In the genomic region with DNA sequence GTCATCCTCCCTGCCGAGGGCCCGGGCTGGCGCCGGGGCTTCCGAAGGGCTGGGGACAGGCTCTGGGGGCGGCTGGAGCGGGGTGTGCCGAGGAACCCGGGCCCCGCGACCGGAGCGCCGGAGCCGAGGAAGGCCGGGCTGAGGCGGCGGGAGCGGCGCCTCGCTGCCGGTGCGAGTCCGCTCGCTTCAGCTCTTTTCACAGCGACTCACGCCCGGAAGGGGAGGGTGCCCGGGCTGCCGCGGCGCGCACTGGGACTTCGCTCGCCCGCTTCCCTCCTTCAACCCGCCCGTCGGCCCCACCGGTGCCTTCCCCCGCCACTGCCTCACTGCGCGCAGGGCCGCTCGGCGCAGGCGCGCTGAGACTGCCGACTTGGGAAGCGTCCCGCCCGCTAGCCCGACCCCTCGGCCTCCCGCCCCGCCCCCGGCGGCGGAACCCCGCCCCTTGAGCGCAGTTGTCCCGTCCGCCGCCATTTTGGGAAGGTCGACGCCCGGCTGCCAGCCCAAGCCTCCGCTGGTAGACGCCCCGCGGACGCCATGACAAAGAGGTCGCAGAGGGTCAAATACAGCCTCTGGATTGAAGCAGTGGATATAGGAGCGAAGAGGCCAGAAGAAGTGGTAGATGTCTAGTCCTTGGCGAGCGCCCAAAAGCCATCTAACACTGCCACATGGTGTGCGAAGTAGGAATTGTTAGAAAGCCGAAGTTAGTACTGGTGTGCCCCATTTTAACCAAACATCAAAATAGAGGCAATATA, we compare ENCODE assay signal across 8 cellular contexts. TPM values are rescaled to one million over a fixed set of nuclear protein-coding genes. Genes with fewer than 3 reads are reported as not detected.
DNase-seq lines count a peak whose midpoint lies in the region; TF ChIP-seq lines count a peak whose summit lies in the region.

A gene with protein sequence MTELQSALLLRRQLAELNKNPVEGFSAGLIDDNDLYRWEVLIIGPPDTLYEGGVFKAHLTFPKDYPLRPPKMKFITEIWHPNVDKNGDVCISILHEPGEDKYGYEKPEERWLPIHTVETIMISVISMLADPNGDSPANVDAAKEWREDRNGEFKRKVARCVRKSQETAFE (minus strand): TSS at position 364 of the 752 bp plus-strand sequence. CDS start 359 bp downstream, at position 5.

- in situ Hi-C loops in G401 (cut with HindIII; ENCODE audit: low sequenced_read_pairs), result no loop called here

- DNase-seq in G401 (ENCODE audit: low spot score) (peak; percentile 97), H7 (peak; percentile 99), MG63 (peak; percentile 90), SHP77 treated with DMSO at 0.1 percent for 48 hours (lab: John Stamatoyannopoulos, UW) (peak; percentile 98), fibroblast of the conjunctiva (ENCODE audit: low read depth) (peak; percentile 95)
- DNase-seq in activated effector memory CD4-positive, alpha-beta T cell treated with anti-CD3 and anti-CD28 coated beads, Interleukin-2, amount 50 U/mL, for 16 hours, result peak; percentile 99

- no peaks in the 10 kb centered on the region for H3K9me3 ChIP-seq in MG63
- H3K9me3 ChIP-seq in neural cell (ENCODE audit: low read length), result no peaks in the 10 kb centered on the region
- no peaks in the 10 kb centered on the region for H3K9me3 ChIP-seq in stomach smooth muscle (ENCODE audit: control insufficient read depth in 2 of 2, low read length in 2 of 2)

- H3K4me1 ChIP-seq in stomach smooth muscle (ENCODE audit: control insufficient read depth, insufficient read depth, low read length), result peaks cover 19% of the 10 kb centered on the region

- TF ChIP-seq CTCF in neural cell (IDR thresholded peaks at IDR 0.05; ENCODE audit: poor library complexity, severe bottlenecking), result peak; percentile 86

- peak within 1 kb of the TSS; percentile 94 for H3K9ac ChIP-seq in neural cell (ENCODE audit: low read length)
- H3K9ac ChIP-seq in stomach smooth muscle (ENCODE audit: low read length in 2 of 2), result peak within 1 kb of the TSS; percentile 79 to 89

- H3K9me2 ChIP-seq in neural cell (ENCODE audit: insufficient read depth, low read length), result no peaks in the 10 kb centered on the region

- H3K4me3 ChIP-seq in H7 (ENCODE audit: insufficient read depth, low read depth, low read length), result peak within 1 kb of the TSS; percentile 97
- peak within 1 kb of the TSS; percentile 74 for H3K4me3 ChIP-seq in MG63
- peak within 1 kb of the TSS; percentile 95 for H3K4me3 ChIP-seq in neural cell (ENCODE audit: low read length)
- H3K4me3 ChIP-seq in stomach smooth muscle (ENCODE audit: low read length in 2 of 2), result peak within 1 kb of the TSS; percentile 69 to 86

- H2AFZ ChIP-seq in neural cell (ENCODE audit: low read depth, low read length), result peak within 1 kb of the TSS; percentile 40

- H3F3A ChIP-seq in neural cell (ENCODE audit: insufficient read depth, low read length, poor library complexity, severe bottlenecking), result no peaks in the 10 kb centered on the region

- H3K27me3 ChIP-seq in H7 (ENCODE audit: control insufficient read depth, insufficient read depth, low read length) (no peaks in the 10 kb centered on the region), MG63 (no peaks in the 10 kb centered on the region), neural cell (ENCODE audit: insufficient read depth, low read depth, low read length) (no peaks in the 10 kb centered on the region), stomach smooth muscle (ENCODE audit: control insufficient read depth in 1 of 2, insufficient read depth in 2 of 2, low read length in 2 of 2) (no peaks in the 10 kb centered on the region)

- H3K4me2 ChIP-seq in neural cell (ENCODE audit: low read length), result no peak within 1 kb of the TSS

- TF ChIP-seq RAD21 in neural cell (conservative IDR thresholded peaks at IDR 0.05), result peak; percentile 83

- TF ChIP-seq EP300 in neural cell (conservative IDR thresholded peaks at IDR 0.05; ENCODE audit: poor library complexity, severe bottlenecking), result no peak

- H3K36me3 ChIP-seq in H7 (replicated peaks; ENCODE audit: control insufficient read depth, insufficient read depth, low read length) (no peaks in the 10 kb centered on the region; the same call in 1 of the 2 replicates), MG63 (peaks cover 6% of the 10 kb centered on the region), neural cell (ENCODE audit: insufficient read depth, low read length) (no peaks in the 10 kb centered on the region), stomach smooth muscle (ENCODE audit: control insufficient read depth in 2 of 2, insufficient read depth in 2 of 2, low read length in 2 of 2) (no peaks in the 10 kb centered on the region)

- no peaks in the 10 kb centered on the region for H4K20me1 ChIP-seq in neural cell (ENCODE audit: insufficient read depth)

- H3K79me2 ChIP-seq in neural cell (replicated peaks; ENCODE audit: insufficient read depth, low read length), result peaks cover 29% of the 10 kb centered on the region

- peak within 1 kb of the TSS; percentile 86 for H3K27ac ChIP-seq in neural cell (ENCODE audit: low read length)
- peak within 1 kb of the TSS; percentile 88 for H3K27ac ChIP-seq in stomach smooth muscle (ENCODE audit: low read length)

TF ChIP-seq in neural cell, 6 proteins besides CTCF, POLR2A, EP300 and RAD21:
- no peak for TF ChIP-seq EZH2 (IDR thresholded peaks at IDR 0.05; ENCODE audit: borderline replicate concordance, insufficient read depth, low read length, poor library complexity, severe bottlenecking)
- TF ChIP-seq MXI1 (conservative IDR thresholded peaks at IDR 0.05; ENCODE audit: poor library complexity, severe bottlenecking), result peak; percentile 48
- peak; percentile 81 for TF ChIP-seq SMC3 (conservative IDR thresholded peaks at IDR 0.05; ENCODE audit: poor library complexity)
- TF ChIP-seq TAF1 (IDR thresholded peaks at IDR 0.05; ENCODE audit: low read depth), result peak; percentile 64
- peak; percentile 54 for TF ChIP-seq REST (IDR thresholded peaks at IDR 0.05; ENCODE audit: borderline replicate concordance)
- TF ChIP-seq POLR2AphosphoS5 (IDR thresholded peaks at IDR 0.05), result peak; percentile 98

RNA-seq across cellular contexts. Expression of the gene that starts here (rescaled TPM):
- total RNA-seq in G401 (2014; rRNA removed; shearing (Covaris generic)), result 43.3 and 70.9 TPM in 2 replicates
- 99.9 and 127 TPM in 2 replicates for total RNA-seq in H7 (2014; rRNA removed; shearing (Covaris generic))
- 18.9 and 33.9 TPM in 2 replicates for total RNA-seq in MG63 (2014; rRNA removed; shearing (Covaris generic); ENCODE audit: low replicate concordance)
- polyA plus RNA-seq in neural cell, result 65.8 and 67.4 TPM in 2 replicates
- 79.8 and 80.6 TPM in 2 replicates for polyA minus RNA-seq in neural cell

Comparison
In these comparisons a context has a peak if more than half of its experiments do, and no peak if none do; other contexts are left out.
1. Peak in every context shown above with its lines: DNase-seq, H3K4me3 ChIP-seq and H3K27ac ChIP-seq.